In the genomic region with DNA sequence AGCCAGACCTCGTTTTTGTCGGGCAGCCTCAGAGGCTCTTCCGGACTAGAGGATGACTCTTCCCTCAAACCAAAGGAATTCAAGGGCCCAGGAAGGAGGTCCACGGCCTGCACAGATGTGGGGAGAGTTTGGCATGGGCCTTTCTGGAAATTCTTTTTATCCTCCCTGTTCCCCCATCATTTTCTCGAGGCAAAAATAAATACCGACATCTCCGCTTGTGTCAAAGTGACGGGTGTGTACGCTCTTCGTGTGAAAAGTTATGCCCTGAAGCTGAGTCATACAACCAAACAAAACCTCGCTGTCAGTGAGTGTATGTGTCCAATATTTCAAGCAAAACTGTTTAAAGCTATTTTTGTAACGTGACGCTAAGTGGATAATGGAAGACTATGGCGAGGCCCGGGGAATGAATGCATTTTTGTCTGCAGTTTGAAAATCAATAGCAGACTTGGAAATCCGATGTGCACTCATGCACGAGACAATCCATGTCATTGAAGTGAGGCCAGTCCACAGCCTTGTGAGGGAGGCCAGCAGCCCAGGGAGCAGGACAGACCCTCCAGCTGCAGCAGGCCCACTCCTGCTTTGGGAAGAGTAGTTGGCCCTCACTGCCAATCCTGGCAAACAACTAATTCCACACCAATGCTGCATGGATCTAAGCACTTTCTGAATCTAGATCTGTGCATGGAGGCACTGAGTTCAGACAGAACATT, we compare ENCODE assay signal across 19 cellular contexts.
A peak's percentile ranks its signal among the peaks of the same experiment; 100 is the strongest.
DNase-seq lines count a peak whose midpoint lies in the region; ATAC-seq, FAIRE-seq and TF ChIP-seq lines count a peak whose summit lies in the region.
"Had no signal": no experiment of that assay in that cellular context is flagged by ENCODE, and none has a peak within 500 bp of the region (broad histone marks: within the 10 kb centered on the region; RNA-seq: fewer than 3 reads in every experiment).

No MANE protein-coding gene starts in this region.

- H3K4me1 ChIP-seq in astrocyte (ENCODE audit: insufficient read depth, low read length) (peaks cover 29% of the 10 kb centered on the region), foreskin keratinocyte (no peaks in the 10 kb centered on the region), aorta (ENCODE audit: control insufficient read depth in 1 of 2, insufficient read depth in 2 of 2, low read length in 2 of 2) (peaks cover 0 to 13% of the 10 kb centered on the region in 2 donors)
- H3K4me1 ChIP-seq: prostate gland had no signal

- TF ChIP-seq CTCF in astrocyte (IDR thresholded peaks at IDR 0.05; ENCODE audit: insufficient read depth, low read depth, low read length) = no peak
- no peak for TF ChIP-seq CTCF in foreskin keratinocyte (conservative IDR thresholded peaks at IDR 0.05)

- peaks cover 2% of the 10 kb centered on the region for H3K27me3 Mint-ChIP-seq in astrocyte (ENCODE audit: low read depth, unreplicated experiment)
- H3K27me3 Mint-ChIP-seq: activated naive CD4-positive, alpha-beta T cell treated with anti-CD3 and anti-CD28 coated beads, Interleukin-2, amount 10 ng/mL, durations not matched to agents 7 days and 5 days had no signal

- no peak overlapping the region for H3K27ac Mint-ChIP-seq in astrocyte (ENCODE audit: unreplicated experiment)
- H3K27ac Mint-ChIP-seq: activated CD4-positive, alpha-beta T cell treated with anti-CD3 and anti-CD28 coated beads for 36 hours; activated naive CD4-positive, alpha-beta T cell treated with anti-CD3 and anti-CD28 coated beads, Interleukin-2, amount 10 ng/mL, durations not matched to agents 7 days and 5 days; T-helper 2 cell treated with Interferon-gamma antibody and Interleukin-4, amounts not matched to agents 5 μg/mL and 100 μg/mL, for 36 hours had no signal

- no peak overlapping the region for H3K4me3 Mint-ChIP-seq in astrocyte (ENCODE audit: unreplicated experiment)
- H3K4me3 Mint-ChIP-seq: activated CD4-positive, alpha-beta T cell treated with anti-CD3 and anti-CD28 coated beads for 36 hours; activated naive CD4-positive, alpha-beta T cell treated with anti-CD3 and anti-CD28 coated beads, Interleukin-2, amount 10 ng/mL, durations not matched to agents 7 days and 5 days; T-helper 2 cell treated with Interferon-gamma antibody and Interleukin-4, amounts not matched to agents 5 μg/mL and 100 μg/mL, for 36 hours had no signal

- peak overlapping the region; percentile 1 for H2AFZ ChIP-seq in astrocyte (ENCODE audit: low read depth, low read length)

- H3K79me2 ChIP-seq in astrocyte (ENCODE audit: insufficient read depth, low read length) = no peaks in the 10 kb centered on the region

- H3K36me3 ChIP-seq in astrocyte (ENCODE audit: insufficient read depth, low read length) (no peaks in the 10 kb centered on the region), aorta (ENCODE audit: control insufficient read depth in 1 of 2, insufficient read depth in 2 of 2, low read length in 1 of 2) (no peaks in the 10 kb centered on the region)
- H3K36me3 ChIP-seq: prostate gland had no signal

- FAIRE-seq in astrocyte (lab: Jason Lieb, UNC) = peak; percentile 92
- FAIRE-seq: GM19239 had no signal

- WGBS in aorta, 2 donors = 24 to 29% methylated on average over 17 of the region's 17 CpGs

- no peak for ATAC-seq in left ventricle myocardium superior
- peak; percentile 9 for ATAC-seq in foreskin keratinocyte
- ATAC-seq in aorta (ENCODE audit: low FRiP score) = peak; percentile 28
- ATAC-seq: activated CD4-positive, alpha-beta T cell treated with anti-CD3 and anti-CD28 coated beads for 36 hours had no signal

- H4K20me1 ChIP-seq in astrocyte (ENCODE audit: insufficient read depth, low read length) = no peaks in the 10 kb centered on the region

- H3K27me3 ChIP-seq in astrocyte (ENCODE audit: insufficient read depth, low read length) (no peaks in the 10 kb centered on the region), foreskin keratinocyte (no peaks in the 10 kb centered on the region), aorta (ENCODE audit: control insufficient read depth in 1 of 2, insufficient read depth in 2 of 2, low read length in 1 of 2) (no peaks in the 10 kb centered on the region)

- DNase-seq in left ventricle myocardium superior (peak; percentile 2), cardiac septum (ENCODE audit: low spot score) (no peak), astrocyte (ENCODE audit: low read depth) (peak; percentile 99), foreskin keratinocyte (peak; percentile 32 to 68), aorta (peak; percentile 28 to 50), GF-D8 (lab: John Stamatoyannopoulos, UW) (no peak), iPS-NIHi7 (ENCODE audit: extremely low spot score) (no peak), COR-L47 (lab: John Stamatoyannopoulos, UW) (no peak)
- DNase-seq: 8988T; activated CD4-positive, alpha-beta T cell treated with anti-CD3 and anti-CD28 coated beads for 36 hours; activated CD8-positive, alpha-beta memory T cell treated with anti-CD3 and anti-CD28 coated beads, Interleukin-2, amount 50 U/mL, for 4 hours; activated naive CD4-positive, alpha-beta T cell treated with anti-CD3 and anti-CD28 coated beads, Interleukin-2, amount 10 ng/mL, durations not matched to agents 7 days and 5 days; hippocampal formation; NCI-H2029 treated with DMSO at 0.1 percent for 48 hours; NCI-H774; RPMI8226 had no signal

- peaks cover 6% of the 10 kb centered on the region for H3K36me3 Mint-ChIP-seq in astrocyte (ENCODE audit: low read depth, unreplicated experiment)
- H3K36me3 Mint-ChIP-seq: activated naive CD4-positive, alpha-beta T cell treated with anti-CD3 and anti-CD28 coated beads, Interleukin-2, amount 10 ng/mL, durations not matched to agents 7 days and 5 days had no signal

- H3K9me3 Mint-ChIP-seq in astrocyte (ENCODE audit: unreplicated experiment) = peaks cover 20% of the 10 kb centered on the region
- H3K9me3 Mint-ChIP-seq: activated naive CD4-positive, alpha-beta T cell treated with anti-CD3 and anti-CD28 coated beads, Interleukin-2, amount 10 ng/mL, durations not matched to agents 7 days and 5 days had no signal

- no peak overlapping the region for H3K4me3 ChIP-seq in astrocyte (ENCODE audit: insufficient read depth, low read depth, low read length)
- H3K4me3 ChIP-seq in aorta (ENCODE audit: low read length in 2 of 2) = no peak overlapping the region
- H3K4me3 ChIP-seq: prostate gland had no signal

- H3K9me3 ChIP-seq in astrocyte (ENCODE audit: insufficient read depth, low read depth, low read length) (peaks cover 16% of the 10 kb centered on the region), aorta (ENCODE audit: control insufficient read depth, low read length) (no peaks in the 10 kb centered on the region)
- H3K9me3 ChIP-seq: prostate gland had no signal

- H3K9ac ChIP-seq in astrocyte (ENCODE audit: low read length) = peak overlapping the region; percentile 57

- intact Hi-C loops in left ventricle myocardium superior (cut with micrococcal nuclease) = no loop called here
- intact Hi-C loops in cardiac septum (cut with DNase I) = no loop called here
- intact Hi-C loops in aorta (cut with DNase I) = no loop called here

- H3K27ac ChIP-seq in astrocyte (ENCODE audit: low read depth, low read length) (peak overlapping the region; percentile 83), foreskin keratinocyte (no peak overlapping the region), aorta (ENCODE audit: low read depth in 1 of 2, low read length in 2 of 2) (peak overlapping the region; percentile 2 to 49)
- H3K27ac ChIP-seq: prostate gland had no signal

- H3K4me2 ChIP-seq in astrocyte (ENCODE audit: low read length) = peak overlapping the region; percentile 29

- peaks cover 7% of the 10 kb centered on the region for H3K4me1 Mint-ChIP-seq in astrocyte (ENCODE audit: low read depth, unreplicated experiment)
- H3K4me1 Mint-ChIP-seq: activated CD4-positive, alpha-beta T cell treated with anti-CD3 and anti-CD28 coated beads for 36 hours; activated naive CD4-positive, alpha-beta T cell treated with anti-CD3 and anti-CD28 coated beads, Interleukin-2, amount 10 ng/mL, durations not matched to agents 7 days and 5 days had no signal

Comparison
In these comparisons a context has a peak if more than half of its experiments do, and no peak if none do; other contexts are left out.
1. DNase-seq: peak in left ventricle myocardium superior (single experiment), astrocyte (single experiment), foreskin keratinocyte (2 of 2) and aorta (2 of 2); none in cardiac septum (single experiment), GF-D8 (single experiment), iPS-NIHi7 (single experiment) and COR-L47 (single experiment).